ENCODE assay signal across 1 cellular context in genomic region chr10:110355181-110355831, GRCh38.
TF ChIP-seq lines count a peak whose summit lies in the region.

No MANE protein-coding gene starts in this region.

TF ChIP-seq in HepG2, 621 proteins besides CTCF, POLR2A, EP300 and RAD21 (continued from another document):
- TF ChIP-seq PRDM15 (CRISPR knock-in tag; IDR thresholded peaks at IDR 0.05) (no peak), ZMAT3 (CRISPR knock-in tag; conservative IDR thresholded peaks at IDR 0.05) (no peak), ZNF34 (CRISPR knock-in tag; IDR thresholded peaks at IDR 0.05; ENCODE audit: borderline replicate concordance) (no peak), ZNF350 (CRISPR knock-in tag; IDR thresholded peaks at IDR 0.05; ENCODE audit: borderline replicate concordance, low read depth) (no peak), ZNF773 (CRISPR knock-in tag; IDR thresholded peaks at IDR 0.05; ENCODE audit: borderline replicate concordance) (no peak), HMG20B (CRISPR knock-in tag; conservative IDR thresholded peaks at IDR 0.05) (no peak)
